Comparison of ENCODE assay signal across 8 cellular contexts in genomic region chr1:43990271-43991199, GRCh38. TPM values are rescaled to one million over a fixed set of nuclear protein-coding genes. Genes with fewer than 3 reads are reported as not detected.
DNase-seq lines count a peak whose midpoint lies in the region; ATAC-seq and TF ChIP-seq lines count a peak whose summit lies in the region.

No MANE protein-coding gene starts in this region.

- no peaks in the 10 kb centered on the region for H3K9me3 ChIP-seq in SJCRH30 (replicated peaks)

- peak overlapping the region; percentile 10; the same call in 1 of the 2 replicates for H3K27ac ChIP-seq in SJCRH30
- no peak overlapping the region for H3K27ac ChIP-seq in rectal smooth muscle tissue (ENCODE audit: low read depth, low read length)

- peak in 1 of 2 experiments; percentile 40 for DNase-seq in SJCRH30
- DNase-seq in fibroblast of mammary gland (ENCODE audit: low read depth) = no peak
- no peak for DNase-seq in NCI-H2196 treated with DMSO at 0.1 percent for 48 hours (lab: John Stamatoyannopoulos, UW; ENCODE audit: unreplicated experiment)
- no peak for DNase-seq in MV-4-11 (lab: John Stamatoyannopoulos, UW)
- DNase-seq in sciatic nerve (ENCODE audit: low spot score) = no peak

- peak overlapping the region; percentile 68 for H3K4me3 ChIP-seq in SJCRH30
- H3K4me3 ChIP-seq in fibroblast of mammary gland (ENCODE audit: control insufficient read depth, low read depth, low read length) = peak overlapping the region; percentile 64
- H3K4me3 ChIP-seq in rectal smooth muscle tissue (ENCODE audit: low read length) = peak overlapping the region; percentile 56

- H3K36me3 ChIP-seq in SJCRH30 = peaks cover 3% of the 10 kb centered on the region; the same call in 1 of the 2 replicates
- no peaks in the 10 kb centered on the region for H3K36me3 ChIP-seq in rectal smooth muscle tissue (ENCODE audit: control insufficient read depth, insufficient read depth, low read length)

- no peak for ATAC-seq in HG03469 (IDR thresholded peaks at IDR 0.05; ENCODE audit: unreplicated experiment)
- no peak for ATAC-seq in sciatic nerve

- H3K4me1 ChIP-seq in SJCRH30 (no peaks in the 10 kb centered on the region; the same call in 1 of the 2 replicates), rectal smooth muscle tissue (ENCODE audit: control insufficient read depth, insufficient read depth, low read length) (peaks cover 4% of the 10 kb centered on the region)

- H3K9ac ChIP-seq in rectal smooth muscle tissue (ENCODE audit: low read length) = no peak overlapping the region

- H3K27me3 ChIP-seq in SJCRH30 (no peaks in the 10 kb centered on the region), rectal smooth muscle tissue (ENCODE audit: control insufficient read depth, insufficient read depth, low read length) (no peaks in the 10 kb centered on the region)

- TF ChIP-seq CTCF in GM12874 (IDR thresholded peaks at IDR 0.05; ENCODE audit: insufficient read depth, low read depth, low read length) = 0 out of 2 replicates have a peak, but pooled peaks have one; percentile 16
- peak; percentile 6 for TF ChIP-seq CTCF in fibroblast of mammary gland (conservative IDR thresholded peaks at IDR 0.05; ENCODE audit: control insufficient read depth, insufficient read depth, low read depth, low read length)

- intact Hi-C loops in sciatic nerve (cut with DNase I) = no loop called here

RNA-seq across cellular contexts. Expression of gene CCDC24, which starts 0.9 kb away (rescaled TPM):
- 0.85 and 1.6 TPM in 2 replicates for total RNA-seq in SJCRH30 (2014; rRNA removed; shearing (Covaris generic))
- 5.4 TPM for total RNA-seq in sciatic nerve

RNA-seq across cellular contexts. Expression of gene B4GALT2, which starts 11.5 kb away (rescaled TPM):
- 65.9 and 67.4 TPM in 2 replicates for total RNA-seq in SJCRH30 (2014; rRNA removed; shearing (Covaris generic))
- 26.5 TPM for total RNA-seq in sciatic nerve

RNA-seq across cellular contexts. Expression of gene ATP6V0B, which starts 15.8 kb away (rescaled TPM):
- 89.7 and 109 TPM in 2 replicates for total RNA-seq in SJCRH30 (2014; rRNA removed; shearing (Covaris generic))
- 79.4 TPM for total RNA-seq in sciatic nerve

RNA-seq across cellular contexts. Expression of gene DPH2, which starts 20.7 kb away (rescaled TPM):
- 45.4 and 47.9 TPM in 2 replicates for total RNA-seq in SJCRH30 (2014; rRNA removed; shearing (Covaris generic))
- 12.0 TPM for total RNA-seq in sciatic nerve

RNA-seq across cellular contexts. Expression of gene SLC6A9, which starts 40.7 kb away (rescaled TPM):
- 0.51 and 0.63 TPM in 2 replicates for total RNA-seq in SJCRH30 (2014; rRNA removed; shearing (Covaris generic))
- total RNA-seq in sciatic nerve = 6.5 TPM
